8 cellular contexts compared by ENCODE assay signal in the genomic region with DNA sequence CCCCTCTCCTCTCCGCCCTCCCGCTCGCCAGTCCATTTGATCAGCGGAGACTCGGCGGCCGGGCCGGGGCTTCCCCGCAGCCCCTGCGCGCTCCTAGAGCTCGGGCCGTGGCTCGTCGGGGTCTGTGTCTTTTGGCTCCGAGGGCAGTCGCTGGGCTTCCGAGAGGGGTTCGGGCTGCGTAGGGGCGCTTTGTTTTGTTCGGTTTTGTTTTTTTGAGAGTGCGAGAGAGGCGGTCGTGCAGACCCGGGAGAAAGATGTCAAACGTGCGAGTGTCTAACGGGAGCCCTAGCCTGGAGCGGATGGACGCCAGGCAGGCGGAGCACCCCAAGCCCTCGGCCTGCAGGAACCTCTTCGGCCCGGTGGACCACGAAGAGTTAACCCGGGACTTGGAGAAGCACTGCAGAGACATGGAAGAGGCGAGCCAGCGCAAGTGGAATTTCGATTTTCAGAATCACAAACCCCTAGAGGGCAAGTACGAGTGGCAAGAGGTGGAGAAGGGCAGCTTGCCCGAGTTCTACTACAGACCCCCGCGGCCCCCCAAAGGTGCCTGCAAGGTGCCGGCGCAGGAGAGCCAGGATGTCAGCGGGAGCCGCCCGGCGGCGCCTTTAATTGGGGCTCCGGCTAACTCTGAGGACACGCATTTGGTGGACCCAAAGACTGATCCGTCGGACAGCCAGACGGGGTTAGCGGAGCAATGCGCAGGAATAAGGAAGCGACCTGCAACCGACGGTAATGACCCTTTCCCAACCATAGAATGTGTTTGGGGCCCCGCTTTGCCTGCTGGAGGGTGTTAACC. TPM values are rescaled to one million over a fixed set of nuclear protein-coding genes. Genes with fewer than 3 reads are reported as not detected.
DNase-seq lines count a peak whose midpoint lies in the region; ATAC-seq and TF ChIP-seq lines count a peak whose summit lies in the region.

No MANE protein-coding gene starts in this region.

- peaks cover 39% of the 10 kb centered on the region for H3K79me2 ChIP-seq in smooth muscle cell (ENCODE audit: low read depth)

- H3K27ac ChIP-seq in iPS-20b (ENCODE audit: low read length): peak overlapping the region; percentile 94
- H3K27ac ChIP-seq in smooth muscle cell (ENCODE audit: low read depth): peak overlapping the region; percentile 44

- no peaks in the 10 kb centered on the region for H3K9me3 ChIP-seq in ES-I3 (ENCODE audit: control insufficient read depth, insufficient read depth, low read length)
- no peaks in the 10 kb centered on the region for H3K9me3 ChIP-seq in iPS-20b (ENCODE audit: insufficient read depth, low read depth, low read length)
- H3K9me3 ChIP-seq in smooth muscle cell (replicated peaks; ENCODE audit: low read depth): no peaks in the 10 kb centered on the region

- DNase-seq in H7 (peak; percentile 81), NOMO-1 (lab: John Stamatoyannopoulos, UW; ENCODE audit: unreplicated experiment in 2 of 2) (peak; percentile 62 to 70), astrocyte of the hippocampus (ENCODE audit: low read depth, low spot score) (peak; percentile 49), smooth muscle cell (lab: John Stamatoyannopoulos, UW; ENCODE audit: unreplicated experiment) (no peak)

- H4K20me1 ChIP-seq in smooth muscle cell (ENCODE audit: low read depth): peaks cover 24% of the 10 kb centered on the region

- H3K36me3 ChIP-seq in ES-I3 (ENCODE audit: insufficient read depth, low read length) (peaks cover 3% of the 10 kb centered on the region; the same call in 1 of the 2 replicates), H7 (replicated peaks; ENCODE audit: control insufficient read depth, insufficient read depth, low read length) (peaks cover 11% of the 10 kb centered on the region), iPS-20b (ENCODE audit: insufficient read depth, low read depth, low read length) (peaks cover 38% of the 10 kb centered on the region), smooth muscle cell (ENCODE audit: low read depth) (no peaks in the 10 kb centered on the region)

- peak overlapping the region; percentile 81 for H3K4me3 ChIP-seq in H7 (ENCODE audit: insufficient read depth, low read depth, low read length)
- peak overlapping the region; percentile 85 for H3K4me3 ChIP-seq in iPS-20b (ENCODE audit: low read length)
- H3K4me3 ChIP-seq in smooth muscle cell: peak overlapping the region; percentile 87

- peaks cover 23% of the 10 kb centered on the region for H3F3A ChIP-seq in smooth muscle cell (ENCODE audit: low read depth)

- ATAC-seq in GM18868 (IDR thresholded peaks at IDR 0.05; ENCODE audit: unreplicated experiment) (no peak), GM21526 (IDR thresholded peaks at IDR 0.05; ENCODE audit: low FRiP score, unreplicated experiment) (no peak)

- H2AFZ ChIP-seq in smooth muscle cell (ENCODE audit: low read depth): peak overlapping the region; percentile 90

- H3K9ac ChIP-seq in ES-I3 (ENCODE audit: low read depth, low read length) (peak overlapping the region; percentile 87), iPS-20b (ENCODE audit: low read depth, low read length) (peak overlapping the region; percentile 91), smooth muscle cell (ENCODE audit: low read depth) (peak overlapping the region; percentile 72)

- H3K27me3 ChIP-seq in H7 (ENCODE audit: control insufficient read depth, insufficient read depth, low read length) (peaks cover 73% of the 10 kb centered on the region), iPS-20b (ENCODE audit: insufficient read depth, low read length) (peaks cover 67% of the 10 kb centered on the region), smooth muscle cell (ENCODE audit: low read depth) (no peaks in the 10 kb centered on the region)

- WGBS in smooth muscle cell (ENCODE audit: low lambda C conversion rate): under 1% methylated on average over 62 of the region's 62 CpGs

- no peak for TF ChIP-seq CTCF in smooth muscle cell (IDR thresholded peaks at IDR 0.05; ENCODE audit: borderline replicate concordance, insufficient read depth, poor library complexity, severe bottlenecking)

- H3K4me2 ChIP-seq in smooth muscle cell: peak overlapping the region; percentile 96

- H3K4me1 ChIP-seq in ES-I3 (ENCODE audit: insufficient read depth, low read length) (peaks cover 25% of the 10 kb centered on the region), iPS-20b (ENCODE audit: insufficient read depth, low read length) (peaks cover 27% of the 10 kb centered on the region; the same call in 1 of the 2 replicates), smooth muscle cell (ENCODE audit: low read depth) (peaks cover 61% of the 10 kb centered on the region)

RNA-seq across cellular contexts. Expression of gene CDKN1B, which starts 0.6 kb away (rescaled TPM):
- 11.7 and 16.8 TPM in 2 replicates for total RNA-seq in H7 (2014; rRNA removed; shearing (Covaris generic))
- 17.4 and 17.7 TPM in 2 replicates for total RNA-seq in smooth muscle cell
- polyA plus RNA-seq in smooth muscle cell: 2.4 and 3.0 TPM in 2 replicates

RNA-seq across cellular contexts. Expression of gene GPR19, which starts 21.8 kb away (rescaled TPM):
- total RNA-seq in H7 (2014; rRNA removed; shearing (Covaris generic)): 4.1 and 5.0 TPM in 2 replicates
- total RNA-seq in smooth muscle cell: 0.31 and 1.5 TPM in 2 replicates
- polyA plus RNA-seq in smooth muscle cell: 0.82 and 1.2 TPM in 2 replicates
